Comparison of ENCODE assay signal across 32 cellular contexts in genomic region chr2:31555967-31556706, GRCh38. TPM values are rescaled to one million over a fixed set of nuclear protein-coding genes. Genes with fewer than 3 reads are reported as not detected.
"Had no signal": no experiment of that assay in that cellular context is flagged by ENCODE, and none has a peak within 500 bp of the region (broad histone marks: within the 10 kb centered on the region; RNA-seq: fewer than 3 reads in every experiment).

No MANE protein-coding gene starts in this region.

- H3K4me3 Mint-ChIP-seq: dendritic cell treated with granulocyte-macrophage colony-stimulating factor and Interleukin-4, amounts not matched to agents 40 ng/mL and 50 ng/mL, for 4 days; effector memory CD8-positive, alpha-beta T cell; endodermal cell; memory B cell; naive thymus-derived CD4-positive, alpha-beta T cell had no signal

- H3K27me3 ChIP-seq: colonic mucosa, esophagus squamous epithelium, gastrocnemius medialis, heart right ventricle, left lung had no signal

- H3K27me3 Mint-ChIP-seq: dendritic cell treated with granulocyte-macrophage colony-stimulating factor and Interleukin-4, amounts not matched to agents 40 ng/mL and 50 ng/mL, for 4 days had no signal

- DNase-seq: colonic mucosa; cortex of kidney; effector CD8-positive, alpha-beta T cell; effector memory CD8-positive, alpha-beta T cell; endodermal cell; erythroblast; esophagus squamous epithelium; foreskin fibroblast; foreskin melanocyte; gastrocnemius medialis; glutamatergic neuron; head of caudate nucleus; heart right ventricle; hippocampal formation; left cardiac atrium; left lung; left ventricle myocardium superior; lower lobe of right lung; mesendoderm; midbrain; naive thymus-derived CD4-positive, alpha-beta T cell had no signal

- H3K27ac Mint-ChIP-seq: dendritic cell treated with granulocyte-macrophage colony-stimulating factor and Interleukin-4, amounts not matched to agents 40 ng/mL and 50 ng/mL, for 4 days; effector memory CD8-positive, alpha-beta T cell; endodermal cell; memory B cell; naive thymus-derived CD4-positive, alpha-beta T cell had no signal

- H3K4me1 ChIP-seq: colonic mucosa, esophagus squamous epithelium, gastrocnemius medialis, heart right ventricle, left lung, lower lobe of right lung had no signal

- H3K9me3 ChIP-seq: colonic mucosa had no signal

- ATAC-seq: effector memory CD8-positive, alpha-beta T cell; esophagus mucosa; gastrocnemius medialis; heart right ventricle; left cardiac atrium; left lung; left ventricle myocardium superior; lower lobe of right lung; naive thymus-derived CD4-positive, alpha-beta T cell had no signal

- FAIRE-seq: endometrium, islet of Langerhans, keratinocyte had no signal

- H3K36me3 ChIP-seq: colonic mucosa, esophagus squamous epithelium, gastrocnemius medialis, heart right ventricle, left lung, lower lobe of right lung had no signal

- H3K4me3 ChIP-seq: colonic mucosa, esophagus squamous epithelium, gastrocnemius medialis, heart right ventricle, left lung, lower lobe of right lung had no signal

- H3K4me1 Mint-ChIP-seq: endodermal cell; memory B cell; naive thymus-derived CD4-positive, alpha-beta T cell had no signal

- H3K27ac ChIP-seq: colonic mucosa, epithelial cell of prostate, esophagus squamous epithelium, gastrocnemius medialis, heart right ventricle, left lung, lower lobe of right lung had no signal

RNA-seq across cellular contexts. Expression of gene SRD5A2, which starts 24.6 kb away (rescaled TPM):
- total RNA-seq: colonic mucosa; dermis microvascular lymphatic vessel endothelial cell; esophagus mucosa; glomerular endothelial cell; heart right ventricle; left cardiac atrium; left ventricle myocardium superior; lung microvascular endothelial cell; mononuclear cell; naive thymus-derived CD4-positive, alpha-beta T cell had no signal
- polyA plus RNA-seq: naive thymus-derived CD4-positive, alpha-beta T cell had no signal
